9 cellular contexts compared by ENCODE assay signal in the genomic region with DNA sequence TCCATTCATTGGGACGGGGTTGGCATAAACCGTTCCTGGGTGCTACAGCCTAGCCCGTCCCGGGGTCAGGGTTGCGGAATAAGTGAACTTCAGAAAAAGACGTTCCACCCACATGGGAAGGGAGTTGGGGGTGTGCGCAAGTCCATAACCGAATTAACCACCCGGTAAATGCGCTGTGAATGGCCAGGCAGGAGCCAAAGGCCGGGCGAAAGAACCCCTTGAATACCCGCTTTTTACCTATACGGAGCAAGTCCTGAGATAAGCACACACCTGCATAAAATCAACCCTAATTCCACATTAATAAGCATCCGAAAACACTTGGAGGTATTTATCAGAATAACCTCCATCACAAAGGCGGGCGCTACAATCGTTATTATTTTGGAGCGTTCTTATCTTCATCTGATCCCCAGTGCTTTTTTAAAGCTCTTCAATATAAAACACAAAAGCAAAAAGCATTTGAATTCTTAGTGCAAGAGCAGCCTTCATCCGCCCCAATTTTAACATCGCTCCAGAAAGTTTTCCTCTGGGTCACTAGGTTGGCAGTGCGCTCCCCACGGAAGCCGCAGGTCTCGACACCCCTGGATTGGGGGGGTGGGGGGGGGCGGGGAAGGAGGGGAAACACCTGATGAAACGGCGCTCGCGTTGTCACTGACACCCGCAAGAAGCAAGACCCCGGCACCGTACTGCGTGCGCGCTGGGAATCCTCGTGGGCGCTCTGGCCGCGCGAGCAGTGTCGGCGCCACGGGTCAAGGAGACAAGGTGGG. TPM values are rescaled to one million over a fixed set of nuclear protein-coding genes. Genes with fewer than 3 reads are reported as not detected.
DNase-seq lines count a peak whose midpoint lies in the region; ATAC-seq, FAIRE-seq and TF ChIP-seq lines count a peak whose summit lies in the region.
"Had no signal": no experiment of that assay in that cellular context is flagged by ENCODE, and none has a peak within 500 bp of the region (broad histone marks: within the 10 kb centered on the region; RNA-seq: fewer than 3 reads in every experiment).

No MANE protein-coding gene starts in this region.

- TF ChIP-seq CTCF in AG09309 (IDR thresholded peaks at IDR 0.05; ENCODE audit: control insufficient read depth, insufficient read depth, low read depth, low read length, missing control alignments), result no peak
- TF ChIP-seq CTCF in K562 (IDR thresholded peaks at IDR 0.05 in 2 of 3, conservative IDR thresholded peaks at IDR 0.05 in 1 of 3; ENCODE audit: insufficient read depth in 2 of 3, low read depth in 1 of 3, low read length in 3 of 3), result no peak
- no peak for TF ChIP-seq CTCF in mucosa of descending colon (IDR thresholded peaks at IDR 0.05)

- H3K27me3 ChIP-seq in HUES48 (ENCODE audit: control insufficient read depth, insufficient read depth, low read length) (peaks cover 61% of the 10 kb centered on the region), K562 (ENCODE audit: control insufficient read depth in 2 of 2, insufficient read depth in 2 of 2, low read length in 2 of 2) (no peaks in the 10 kb centered on the region)

- ATAC-seq in K562 (no peak), mucosa of descending colon (no peak), GM21786 (IDR thresholded peaks at IDR 0.05; ENCODE audit: unreplicated experiment) (no peak), HG03342 (IDR thresholded peaks at IDR 0.05; ENCODE audit: unreplicated experiment) (no peak), HG03108 (IDR thresholded peaks at IDR 0.05; ENCODE audit: unreplicated experiment) (no peak)

- peak overlapping the region; percentile 86 for H3K4me2 ChIP-seq in K562 (ENCODE audit: insufficient read depth, low read length)

- intact Hi-C loops in K562 (cut with micrococcal nuclease), result loop anchor here (10.0 kb wide), 1 partner anchor 1652 kb away; a partner anchor contains a TSS
- intact Hi-C loops in mucosa of descending colon (cut with DNase I, micrococcal nuclease), result no loop called here

- no peak for TF ChIP-seq EP300 in K562 (IDR thresholded peaks at IDR 0.05; ENCODE audit: low read length)

- H3K4me1 ChIP-seq in HUES48 (ENCODE audit: control insufficient read depth, insufficient read depth, low read length) (peaks cover 21% of the 10 kb centered on the region), K562 (replicated peaks in 1 of 2; ENCODE audit: control insufficient read depth in 2 of 2, insufficient read depth in 2 of 2, low read length in 2 of 2) (peaks cover 2 to 26% of the 10 kb centered on the region in 2 experiments; a peak in 4 of 5 replicates), mucosa of descending colon (ENCODE audit: low read depth) (no peaks in the 10 kb centered on the region)

- no peaks in the 10 kb centered on the region for H3K9me3 ChIP-seq in HUES48 (ENCODE audit: control insufficient read depth, insufficient read depth, low read length)
- H3K9me3 ChIP-seq in K562 (replicated peaks; ENCODE audit: control insufficient read depth, insufficient read depth, low read depth, low read length), result peaks cover under 1% of the 10 kb centered on the region; the same call in 1 of the 2 replicates
- H3K9me3 ChIP-seq in mucosa of descending colon, result no peaks in the 10 kb centered on the region

- POLR2A ChIA-PET in K562 (lab: Yijun Ruan, JAX), result no interaction called here

- DNase-seq in AG09309 (ENCODE audit: low read depth), result no peak
- DNase-seq in K562 (ENCODE audit: extremely low read depth in 1 of 4, low spot score in 3 of 4), result peak in 3 of 4 experiments; percentile 18 to 46 (median 27)
- DNase-seq in mucosa of descending colon, result peak in 1 of 3 donors; percentile 57
- DNase-seq in NCI-H446 (lab: John Stamatoyannopoulos, UW), result no peak
- DNase-seq: foreskin melanocyte had no signal

- H2AFZ ChIP-seq in K562 (ENCODE audit: low read depth, low read length), result no peak overlapping the region

- H3K9ac ChIP-seq in HUES48 (ENCODE audit: low read depth, low read length) (no peak overlapping the region; the same call in 1 of the 2 replicates), K562 (ENCODE audit: insufficient read depth in 1 of 2, low read depth in 2 of 2, low read length in 2 of 2) (peak overlapping the region; percentile 92 to 97)

- TF ChIP-seq RAD21 in K562 (CRISPR knock-in tag; conservative IDR thresholded peaks at IDR 0.05 in 1 of 2, IDR thresholded peaks at IDR 0.05 in 1 of 2), result no peak

- H3K79me2 ChIP-seq in K562 (ENCODE audit: control insufficient read depth, insufficient read depth, low read length), result peaks cover 98% of the 10 kb centered on the region

- in situ Hi-C loops in K562 (cut with MboI), result no loop called here

- no peaks in the 10 kb centered on the region for H4K20me1 ChIP-seq in K562 (replicated peaks; ENCODE audit: control insufficient read depth, insufficient read depth, low read length)

- no peak for TF ChIP-seq POLR2A in K562 (conservative IDR thresholded peaks at IDR 0.05)

- CTCF ChIA-PET in K562 (lab: Yijun Ruan, JAX; ENCODE audit: low intra/inter-chr PET ratio), result no interaction called here

- 0% methylated on average over 19 of the region's 44 CpGs for WGBS in K562 (ENCODE audit: insufficient coverage, low coverage, missing lambda C conversion rate)

- H3K27ac ChIP-seq in HUES48 (ENCODE audit: low read depth, low read length) (no peak overlapping the region), K562 (ENCODE audit: extremely low read depth, low read depth, low read length) (peak overlapping the region; percentile 92)

- H3K36me3 ChIP-seq in HUES48 (ENCODE audit: control insufficient read depth, insufficient read depth, low read length) (no peaks in the 10 kb centered on the region), K562 (ENCODE audit: control insufficient read depth, insufficient read depth, low read length) (peaks cover 28% of the 10 kb centered on the region), mucosa of descending colon (ENCODE audit: low read depth) (no peaks in the 10 kb centered on the region)

- no peak for FAIRE-seq in K562 (lab: Jason Lieb, UNC)

- H3K4me3 ChIP-seq in AG09309 (ENCODE audit: control insufficient read depth, low read depth, low read length) (peak overlapping the region; percentile 91), HUES48 (ENCODE audit: low read depth, low read length) (peak overlapping the region; percentile 75), K562 (peak overlapping the region; percentile 54), mucosa of descending colon (peak overlapping the region; percentile 65)

- H3K9me1 ChIP-seq in K562 (ENCODE audit: control insufficient read depth, insufficient read depth, low read length), result no peaks in the 10 kb centered on the region

- BruUV-seq in K562 (replicated peaks; lab: Mats Ljungman, UMichigan), result TSS peak; percentile 31

TF ChIP-seq in K562, 482 proteins besides CTCF, POLR2A, EP300 and RAD21 (continues in another document):
- TF ChIP-seq ESRRB (CRISPR knock-in tag; IDR thresholded peaks at IDR 0.05; ENCODE audit: borderline replicate concordance), result no peak
- TF ChIP-seq TRIM24 (IDR thresholded peaks at IDR 0.05), result no peak
- TF ChIP-seq SMARCE1 (IDR thresholded peaks at IDR 0.05), result no peak
- TF ChIP-seq ZKSCAN8 (CRISPR knock-in tag; IDR thresholded peaks at IDR 0.05), result no peak
- TF ChIP-seq XRCC4 (IDR thresholded peaks at IDR 0.05; ENCODE audit: extremely low read depth, insufficient read depth, insufficient read length), result no peak
- no peak for TF ChIP-seq HNRNPL (IDR thresholded peaks at IDR 0.05; ENCODE audit: low read depth, low read length)
- TF ChIP-seq POLR3A (IDR thresholded peaks at IDR 0.05; ENCODE audit: borderline replicate concordance, extremely low read depth, insufficient read depth, insufficient read length), result no peak
- TF ChIP-seq ZZZ3 (IDR thresholded peaks at IDR 0.05), result no peak
- TF ChIP-seq, protein P1, sequence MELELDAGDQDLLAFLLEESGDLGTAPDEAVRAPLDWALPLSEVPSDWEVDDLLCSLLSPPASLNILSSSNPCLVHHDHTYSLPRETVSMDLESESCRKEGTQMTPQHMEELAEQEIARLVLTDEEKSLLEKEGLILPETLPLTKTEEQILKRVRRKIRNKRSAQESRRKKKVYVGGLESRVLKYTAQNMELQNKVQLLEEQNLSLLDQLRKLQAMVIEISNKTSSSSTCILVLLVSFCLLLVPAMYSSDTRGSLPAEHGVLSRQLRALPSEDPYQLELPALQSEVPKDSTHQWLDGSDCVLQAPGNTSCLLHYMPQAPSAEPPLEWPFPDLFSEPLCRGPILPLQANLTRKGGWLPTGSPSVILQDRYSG (tag; conservative IDR thresholded peaks at IDR 0.05; ENCODE audit: low read depth), result no peak
- TF ChIP-seq SIN3B (IDR thresholded peaks at IDR 0.05; ENCODE audit: low read depth), result no peak
- peak; percentile 64 for TF ChIP-seq RBBP5 (IDR thresholded peaks at IDR 0.05; ENCODE audit: borderline replicate concordance, insufficient read depth, low read length, poor library complexity, severe bottlenecking)
- TF ChIP-seq NR2C1 (IDR thresholded peaks at IDR 0.05), result no peak
- 0 out of 2 replicates have a peak, but pooled peaks have one; percentile 11 for TF ChIP-seq NR2C1 (tag; IDR thresholded peaks at IDR 0.05)

RNA-seq across cellular contexts. Expression of a gene that starts 1.2 kb away (rescaled TPM):
- 43.7 and 91.0 TPM in 2 replicates for total RNA-seq in K562 (2011; cell fraction: chromatin; rRNA removed; ENCODE audit: low replicate concordance)
- 18.8 and 27.8 TPM in 2 replicates for total RNA-seq in K562 (2011; cell fraction: nucleolus; rRNA removed)
- total RNA-seq in K562 (2011; cell fraction: nucleoplasm; rRNA removed), result 47.1 and 82.4 TPM in 2 replicates
- total RNA-seq in K562 (2014; rRNA removed) (15.1 and 21.1 TPM in 2 replicates), K562 (2014; rRNA removed; fragmentation: Illumina TruSeq; extraction: Trizol) (17.1 and 18.8 TPM in 2 replicates), K562 (2015; rRNA removed; fragmentation: Illumina TruSeq; extraction: Trizol) (18.6 and 19.5 TPM in 2 replicates), K562 (2021) (34.0 and 34.3 TPM in 2 replicates), mucosa of descending colon (100 to 1,000 TPM; 125 to 328 (median 183) TPM)
- polyA plus RNA-seq in K562 (2011; rRNA removed) (8.7 and 9.9 TPM in 2 replicates), K562 (2014; fragmentation: Illumina TruSeq; extraction: Trizol) (21.1 and 21.8 TPM in 2 replicates), K562 (2014; fragmentation: Nextera tagmentation; extraction: Ambion mirVana) (10 to 100 TPM in 1 of 2 experiments, 1 to 10 TPM in 1; 4.5 to 10.0 TPM), K562 (2014; rRNA removed) (12.8 and 14.4 TPM in 2 replicates)
- polyA plus RNA-seq in K562 (2011; cell fraction: cytosol; rRNA removed), result 5.8 and 9.5 TPM in 2 replicates
- 15.7 and 22.4 TPM in 2 replicates for polyA plus RNA-seq in K562 (2011; cell fraction: nucleus; rRNA removed)
- 9.2 and 12.2 TPM in 2 replicates for polyA plus RNA-seq in K562 (2012)
- polyA minus RNA-seq in K562 (2011; rRNA and poly(A)+ RNA removed), result 37.3 and 38.8 TPM in 2 replicates
- 19.0 and 20.9 TPM in 2 replicates for polyA minus RNA-seq in K562 (2011; cell fraction: cytosol; rRNA and poly(A)+ RNA removed)
- 45.2 and 51.2 TPM in 2 replicates for polyA minus RNA-seq in K562 (2011; cell fraction: nucleus; rRNA and poly(A)+ RNA removed)

Comparison
In these comparisons a context has a peak if more than half of its experiments do, and no peak if none do; other contexts are left out.
1. DNase-seq: peak in K562 (3 of 4); none in AG09309 (single experiment) and NCI-H446 (0 of 2).
2. Peak in every context shown above with its lines, with median percentiles within 50 percentile points of each other: H3K4me3 ChIP-seq.